ENCODE assay signal across 12 cellular contexts in the genomic region with DNA sequence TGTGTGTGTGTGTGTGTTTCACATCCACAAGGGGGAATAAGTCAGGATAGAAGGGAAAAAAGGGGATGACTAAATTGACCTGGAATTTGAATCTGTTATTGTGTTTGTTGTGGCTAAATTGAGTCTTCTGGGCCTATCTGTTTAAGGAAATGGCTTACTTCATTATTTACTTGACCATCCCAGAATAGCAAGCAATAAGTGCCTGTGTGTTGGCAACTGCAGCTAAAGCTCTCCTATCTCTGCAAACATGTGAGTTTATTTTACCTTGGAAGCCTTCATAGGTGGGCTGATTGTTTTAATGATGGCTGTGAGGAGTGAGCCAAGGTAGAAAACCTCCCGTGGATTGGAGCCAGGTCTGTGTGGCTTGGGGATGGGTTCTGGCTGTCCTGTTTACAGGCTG.
A peak's percentile ranks its signal among the peaks of the same experiment; 100 is the strongest.
DNase-seq lines count a peak whose midpoint lies in the region; ATAC-seq and TF ChIP-seq lines count a peak whose summit lies in the region.
"Had no signal": no experiment of that assay in that cellular context is flagged by ENCODE, and none has a peak within 500 bp of the region (broad histone marks: within the 10 kb centered on the region; RNA-seq: fewer than 3 reads in every experiment).

No MANE protein-coding gene starts in this region.

- H4K20me1 ChIP-seq in smooth muscle cell (ENCODE audit: low read depth), result no peaks in the 10 kb centered on the region

- no peaks in the 10 kb centered on the region for H3K36me3 Mint-ChIP-seq in HFFc6 (ENCODE audit: low read depth)

- H3K9me3 Mint-ChIP-seq in HFFc6, result no peaks in the 10 kb centered on the region

- peak overlapping the region; percentile 78 for H3K27ac ChIP-seq in smooth muscle cell (ENCODE audit: low read depth)
- H3K27ac ChIP-seq: testis had no signal

- H3K9me3 ChIP-seq in smooth muscle cell (replicated peaks; ENCODE audit: low read depth), result no peaks in the 10 kb centered on the region
- H3K9me3 ChIP-seq: adrenal gland, pancreas, testis had no signal

- H3K27ac Mint-ChIP-seq in HFFc6, result peak overlapping the region; percentile 59; the same call in 1 of the 2 replicates
- H3K27ac Mint-ChIP-seq: T-helper 17 cell had no signal

- H2AFZ ChIP-seq in smooth muscle cell (ENCODE audit: low read depth), result peak overlapping the region; percentile 19

- no peaks in the 10 kb centered on the region for H3K36me3 ChIP-seq in smooth muscle cell (ENCODE audit: low read depth)
- H3K36me3 ChIP-seq: adrenal gland, pancreas had no signal

- H3K9ac ChIP-seq in smooth muscle cell (ENCODE audit: low read depth), result no peak overlapping the region

- H3K4me3 ChIP-seq in fibroblast of mammary gland (ENCODE audit: control insufficient read depth, low read depth, low read length) (no peak overlapping the region), smooth muscle cell (no peak overlapping the region)
- H3K4me3 ChIP-seq: adrenal gland, pancreas, testis had no signal

- H3K4me2 ChIP-seq in smooth muscle cell, result peak overlapping the region; percentile 41

- peak overlapping the region; percentile 12; the same call in 1 of the 2 replicates for H3K4me3 Mint-ChIP-seq in HFFc6
- H3K4me3 Mint-ChIP-seq: T-helper 17 cell had no signal

- H3K27me3 Mint-ChIP-seq in HFFc6 (ENCODE audit: insufficient read depth), result peaks cover 10% of the 10 kb centered on the region

- no peaks in the 10 kb centered on the region for H3K79me2 ChIP-seq in smooth muscle cell (ENCODE audit: low read depth)

- no peaks in the 10 kb centered on the region for H3F3A ChIP-seq in smooth muscle cell (ENCODE audit: low read depth)

- no peaks in the 10 kb centered on the region for H3K27me3 ChIP-seq in smooth muscle cell (ENCODE audit: low read depth)
- H3K27me3 ChIP-seq: adrenal gland, testis had no signal

- ATAC-seq in HG02870 (IDR thresholded peaks at IDR 0.05; ENCODE audit: unreplicated experiment), result no peak
- ATAC-seq: T-helper 17 cell had no signal

- TF ChIP-seq CTCF in HFFc6 (IDR thresholded peaks at IDR 0.05) (no peak), fibroblast of mammary gland (conservative IDR thresholded peaks at IDR 0.05; ENCODE audit: control insufficient read depth, insufficient read depth, low read depth, low read length) (no peak), smooth muscle cell (IDR thresholded peaks at IDR 0.05; ENCODE audit: borderline replicate concordance, insufficient read depth, poor library complexity, severe bottlenecking) (no peak)

- DNase-seq in HFFc6 (peak; percentile 86), NCI-H774 (lab: John Stamatoyannopoulos, UW) (peak; percentile 18), fibroblast of mammary gland (ENCODE audit: low read depth) (peak; percentile 71), smooth muscle cell (lab: John Stamatoyannopoulos, UW; ENCODE audit: unreplicated experiment) (no peak), mesenteric fat pad (ENCODE audit: low spot score) (no peak)
- DNase-seq in activated CD8-positive, alpha-beta memory T cell treated with anti-CD3 and anti-CD28 coated beads, Interleukin-2, amount 50 U/mL, for 48 hours, result no peak
- DNase-seq: adrenal gland, NCI-H510A, pancreas, T-helper 17 cell, testis had no signal

- peaks cover 6% of the 10 kb centered on the region for H3K4me1 ChIP-seq in smooth muscle cell (ENCODE audit: low read depth)
- H3K4me1 ChIP-seq: pancreas, testis had no signal

- H3K4me1 Mint-ChIP-seq in HFFc6 (ENCODE audit: low read depth), result peaks cover 29% of the 10 kb centered on the region
- H3K4me1 Mint-ChIP-seq: T-helper 17 cell had no signal

- WGBS in smooth muscle cell (ENCODE audit: low lambda C conversion rate), result 20% methylated on average over 1 of the region's 1 CpG

Comparison
In these comparisons a context has a peak if more than half of its experiments do, and no peak if none do; other contexts are left out.
1. DNase-seq: peak in HFFc6 (single experiment), NCI-H774 (single experiment) and fibroblast of mammary gland (single experiment); none in smooth muscle cell (single experiment), mesenteric fat pad (single experiment) and activated CD8-positive, alpha-beta memory T cell treated with anti-CD3 and anti-CD28 coated beads, Interleukin-2, amount 50 U/mL, for 48 hours (single experiment).